ENCODE assay signal across 24 cellular contexts in the genomic region with DNA sequence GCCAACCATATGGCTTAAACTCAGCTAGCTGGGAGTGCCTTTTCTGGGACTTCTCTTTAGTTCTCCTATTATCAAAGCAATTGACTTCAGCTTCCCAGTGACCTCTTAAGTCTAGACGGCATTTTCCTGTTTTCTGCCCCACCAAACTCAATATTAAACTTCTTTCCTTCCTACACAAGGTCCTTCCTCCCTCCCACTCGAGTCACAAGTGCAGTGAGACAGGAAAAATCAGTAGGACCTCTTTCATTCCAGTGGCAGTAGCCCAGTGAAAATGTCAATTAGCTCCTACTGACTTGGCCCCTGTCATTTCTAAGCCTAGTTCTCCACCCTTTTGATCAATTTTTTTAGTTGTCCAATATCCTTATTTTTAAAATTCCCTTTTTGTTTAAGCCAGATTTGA. TPM values are rescaled to one million over a fixed set of nuclear protein-coding genes. Genes with fewer than 3 reads are reported as not detected.
DNase-seq lines count a peak whose midpoint lies in the region; ATAC-seq, FAIRE-seq and TF ChIP-seq lines count a peak whose summit lies in the region.
"Had no signal": no experiment of that assay in that cellular context is flagged by ENCODE, and none has a peak within 500 bp of the region (broad histone marks: within the 10 kb centered on the region; RNA-seq: fewer than 3 reads in every experiment).

No MANE protein-coding gene starts in this region.

- H3K4me3 ChIP-seq in GM12878 (no peak overlapping the region), K562 (no peak overlapping the region)
- H3K4me3 ChIP-seq: BLaER1 had no signal

- H2AFZ ChIP-seq in GM12878 (ENCODE audit: control insufficient read depth, low read depth, low read length) (no peak overlapping the region), K562 (ENCODE audit: low read depth, low read length) (no peak overlapping the region)

- TF ChIP-seq POLR2A in GM12878 (IDR thresholded peaks at IDR 0.05; ENCODE audit: low read depth, low read length) (no peak), K562 (conservative IDR thresholded peaks at IDR 0.05) (no peak)

- H3K79me2 ChIP-seq in GM12878 (ENCODE audit: control insufficient read depth, insufficient read depth, low read length) (no peaks in the 10 kb centered on the region), K562 (ENCODE audit: control insufficient read depth, insufficient read depth, low read length) (no peaks in the 10 kb centered on the region)

- no peaks in the 10 kb centered on the region for H3K9me1 ChIP-seq in K562 (ENCODE audit: control insufficient read depth, insufficient read depth, low read length)

- H3K27ac ChIP-seq in GM12878 (ENCODE audit: control insufficient read depth, insufficient read depth) (no peak overlapping the region), K562 (ENCODE audit: extremely low read depth, low read depth, low read length) (no peak overlapping the region)
- H3K27ac ChIP-seq: BLaER1 had no signal

- SMC1A ChIA-PET in GM12878 (lab: Charles Lee; ENCODE audit: uncharacterized antibody, unreplicated experiment): interaction anchor here (0.6 kb wide), 1 partner anchor 341 kb away, joined by 3 read pairs; no protein-coding TSS in a partner anchor

- H3K4me2 ChIP-seq in GM12878 (ENCODE audit: control insufficient read depth, insufficient read depth) (no peak overlapping the region), K562 (ENCODE audit: insufficient read depth, low read length) (no peak overlapping the region)
- H3K4me2 ChIP-seq: BLaER1 had no signal

- ATAC-seq in GM12878 (no peak), K562 (no peak), GM19324 (IDR thresholded peaks at IDR 0.05; ENCODE audit: low FRiP score, unreplicated experiment) (no peak)

- H3K36me3 ChIP-seq in GM12878 (ENCODE audit: control insufficient read depth in 2 of 2, insufficient read depth in 2 of 2, low read length in 1 of 2) (no peaks in the 10 kb centered on the region), K562 (ENCODE audit: control insufficient read depth, insufficient read depth, low read length) (no peaks in the 10 kb centered on the region)
- H3K36me3 ChIP-seq: BE2C, BLaER1 had no signal

- H3K4me1 ChIP-seq in GM12878 (ENCODE audit: control insufficient read depth, insufficient read depth, low read length) (no peaks in the 10 kb centered on the region), K562 (replicated peaks in 1 of 2; ENCODE audit: control insufficient read depth in 2 of 2, insufficient read depth in 2 of 2, low read length in 2 of 2) (no peaks in the 10 kb centered on the region)
- H3K4me1 ChIP-seq: BE2C, BLaER1, Caco-2 had no signal

- H4K20me1 ChIP-seq in GM12878 (ENCODE audit: control insufficient read depth, insufficient read depth) (no peaks in the 10 kb centered on the region), K562 (replicated peaks; ENCODE audit: control insufficient read depth, insufficient read depth, low read length) (no peaks in the 10 kb centered on the region)
- H4K20me1 ChIP-seq: BLaER1 had no signal

- POLR2A ChIA-PET in GM12878 (lab: Charles Lee): interaction anchor here (0.6 kb wide), 2 partner anchors 14 to 589 kb away, joined by 3 to 5 read pairs; no protein-coding TSS in a partner anchor
- POLR2A ChIA-PET in K562 (lab: Yijun Ruan, JAX): interaction anchor here (1.0 to 1.4 kb wide), 2 partner anchors 12 to 17 kb away, joined by 3 to 4 read pairs; no protein-coding TSS in a partner anchor

- BruUV-seq in GM12878 (replicated peaks; lab: Mats Ljungman, UMichigan) (no TSS peak), K562 (replicated peaks; lab: Mats Ljungman, UMichigan) (no TSS peak)

- intact Hi-C loops in GM12878 (cut with micrococcal nuclease; ENCODE audit: unreplicated experiment): no loop called here
- intact Hi-C loops in K562 (cut with micrococcal nuclease): no loop called here

- H3K9ac ChIP-seq in GM12878 (ENCODE audit: control insufficient read depth, insufficient read depth, low read length) (no peak overlapping the region), K562 (ENCODE audit: insufficient read depth in 1 of 2, low read depth in 2 of 2, low read length in 2 of 2) (no peak overlapping the region)
- H3K9ac ChIP-seq: BLaER1 had no signal

- WGBS in GM12878 (ENCODE audit: insufficient coverage, insufficient replicate concordance, low lambda C conversion rate, missing lambda C conversion rate): 0% methylated on average over 2 of the region's 2 CpGs
- WGBS in K562 (ENCODE audit: insufficient coverage, low coverage, missing lambda C conversion rate): 0% methylated on average over 2 of the region's 2 CpGs

- TF ChIP-seq RAD21 in GM12878 (IDR thresholded peaks at IDR 0.05; ENCODE audit: insufficient read depth, low read depth, low read length): no peak
- no peak for TF ChIP-seq RAD21 in K562 (CRISPR knock-in tag; conservative IDR thresholded peaks at IDR 0.05 in 1 of 2, IDR thresholded peaks at IDR 0.05 in 1 of 2)

- in situ Hi-C loops in GM12878 (cut with MboI) (no loop called here), K562 (cut with MboI) (no loop called here)

- CTCF ChIA-PET in GM12878 (lab: Yijun Ruan, JAX) (interaction anchor here (0.9 to 1.0 kb wide), 2 partner anchors 12 to 144 kb away, joined by 3 to 4 read pairs; no protein-coding TSS in a partner anchor), K562 (lab: Yijun Ruan, JAX; ENCODE audit: low intra/inter-chr PET ratio) (no interaction called here)

- RAD21 ChIA-PET in GM12878 (lab: Charles Lee; ENCODE audit: unreplicated experiment): no interaction called here

- TF ChIP-seq CTCF in GM12878 (IDR thresholded peaks at IDR 0.05 in 2 of 3, conservative IDR thresholded peaks at IDR 0.05 in 1 of 3; ENCODE audit: control insufficient read depth in 2 of 3, extremely low read depth in 1 of 3, insufficient read depth in 1 of 3, low read depth in 3 of 3, low read length in 3 of 3) (no peak), K562 (IDR thresholded peaks at IDR 0.05 in 2 of 3, conservative IDR thresholded peaks at IDR 0.05 in 1 of 3; ENCODE audit: insufficient read depth in 2 of 3, low read depth in 1 of 3, low read length in 3 of 3) (no peak), subcutaneous adipose tissue (IDR thresholded peaks at IDR 0.05; ENCODE audit: low read depth) (peak; percentile 57)

- FAIRE-seq in GM12878 (lab: Jason Lieb, UNC) (no peak), K562 (lab: Jason Lieb, UNC) (no peak)
- FAIRE-seq: A204.1, D721Med, G401.6, GM12892, GM18507 had no signal

- H3K27me3 ChIP-seq in GM12878 (replicated peaks in 1 of 2; ENCODE audit: control insufficient read depth in 2 of 2, insufficient read depth in 2 of 2, low read length in 1 of 2): 0 out of 4 replicates have a peak, but pooled peaks cover 0 to 2% of the 10 kb centered on the region in 2 experiments
- H3K27me3 ChIP-seq in K562 (ENCODE audit: control insufficient read depth in 2 of 2, insufficient read depth in 2 of 2, low read length in 2 of 2): peaks cover 0 to 6% of the 10 kb centered on the region in 2 experiments; a peak in 2 of 5 replicates
- H3K27me3 ChIP-seq: BE2C, BLaER1 had no signal

- no peak for TF ChIP-seq EP300 in GM12878 (IDR thresholded peaks at IDR 0.05; ENCODE audit: borderline replicate concordance in 1 of 2, control insufficient read depth in 1 of 2, low read depth in 2 of 2, low read length in 2 of 2)
- TF ChIP-seq EP300 in K562 (IDR thresholded peaks at IDR 0.05; ENCODE audit: low read length): no peak

- no peak for DNase-seq in GM12878 (ENCODE audit: low read depth, low spot score)
- no peak for DNase-seq in K562 (ENCODE audit: extremely low read depth in 1 of 4, low spot score in 3 of 4)
- no peak for DNase-seq in NCI-H1105 treated with DMSO at 0.1 percent for 48 hours (lab: John Stamatoyannopoulos, UW)
- DNase-seq: 8988T; ACHN; BE2C; C1 segment of cervical spinal cord; Caco-2; Calu3; CD4-positive, alpha-beta memory T cell; CD4-positive, CD25-positive, alpha-beta regulatory T cell; CD8-positive, alpha-beta memory T cell; DMS79 treated with DMSO at 0.1 percent for 48 hours; GF-D8 had no signal

- H3K9me3 ChIP-seq in GM12878 (replicated peaks; ENCODE audit: control insufficient read depth, insufficient read depth, low read length) (no peaks in the 10 kb centered on the region), K562 (replicated peaks; ENCODE audit: control insufficient read depth, insufficient read depth, low read depth, low read length) (no peaks in the 10 kb centered on the region)
- H3K9me3 ChIP-seq: BE2C, BLaER1, Caco-2 had no signal

RNA-seq across cellular contexts. Expression of gene NACA2, which starts 9.6 kb away (rescaled TPM):
- total RNA-seq in GM12878 (2013; cell fraction: nucleolus; rRNA removed): not detected in 2 replicates
- total RNA-seq in GM12878 (2014; rRNA removed) (not detected in 2 replicates), GM12878 (2014; rRNA removed; fragmentation: Illumina TruSeq; extraction: Trizol) (not detected in 2 replicates), GM12878 (2021) (not detected in 2 replicates), K562 (2014; rRNA removed) (0.23 TPM in 1 of 2 replicates, not detected in the other), K562 (2014; rRNA removed; fragmentation: Illumina TruSeq; extraction: Trizol) (not detected in 2 replicates), K562 (2015; rRNA removed; fragmentation: Illumina TruSeq; extraction: Trizol) (not detected in 2 replicates), K562 (2021) (not detected in 2 replicates), subcutaneous adipose tissue (not detected)
- polyA plus RNA-seq in GM12878 (2011; ENCODE audit: low read depth): not detected
- polyA plus RNA-seq in GM12878 (2011; rRNA removed) (0.68 and 0.94 TPM in 2 replicates), GM12878 (2014; fragmentation: Illumina TruSeq; extraction: Trizol) (0.16 TPM in 1 of 2 replicates, not detected in the other), GM12878 (2014; fragmentation: Nextera tagmentation; extraction: Ambion mirVana) (under 1 TPM; 0.27 to 0.29 TPM), GM12878 (2014; rRNA removed) (not detected in 2 replicates), GM12878 (2016; fragmentation: Nextera tagmentation; extraction: Ambion mirVana) (under 1 TPM; 0.43 to 0.51 TPM), K562 (2011; rRNA removed) (0.29 and 0.34 TPM in 2 replicates), K562 (2014; fragmentation: Illumina TruSeq; extraction: Trizol) (not detected in 2 replicates), K562 (2014; fragmentation: Nextera tagmentation; extraction: Ambion mirVana) (under 1 TPM; 0.13 to 0.23 TPM), K562 (2014; rRNA removed) (0.24 TPM in 1 of 2 replicates, not detected in the other)
- not detected in 2 replicates for polyA plus RNA-seq in GM12878 (2011; cell fraction: cytosol; rRNA removed)
- not detected in 2 replicates for polyA plus RNA-seq in GM12878 (2011; cell fraction: nucleus; rRNA removed)
- polyA plus RNA-seq in GM12878 (2012): 0.32 and 1.1 TPM in 2 replicates
- not detected in 2 replicates for polyA minus RNA-seq in GM12878 (2011; rRNA and poly(A)+ RNA removed)
- polyA minus RNA-seq in GM12878 (2011; cell fraction: cytosol; rRNA and poly(A)+ RNA removed): not detected in 2 replicates
- polyA minus RNA-seq in GM12878 (2011; cell fraction: nucleus; rRNA and poly(A)+ RNA removed): not detected in 2 replicates
- not detected in 2 replicates for total RNA-seq in K562 (2011; cell fraction: chromatin; rRNA removed; ENCODE audit: low replicate concordance)
- total RNA-seq in K562 (2011; cell fraction: nucleolus; rRNA removed): not detected in 2 replicates
- not detected in 2 replicates for total RNA-seq in K562 (2011; cell fraction: nucleoplasm; rRNA removed)
- not detected in 2 replicates for polyA plus RNA-seq in K562 (2011; cell fraction: cytosol; rRNA removed)
- not detected in 2 replicates for polyA plus RNA-seq in K562 (2011; cell fraction: nucleus; rRNA removed)
- polyA plus RNA-seq in K562 (2012): 0.28 and 0.35 TPM in 2 replicates
- 0.28 and 1.1 TPM in 2 replicates for polyA minus RNA-seq in K562 (2011; rRNA and poly(A)+ RNA removed)
- polyA minus RNA-seq in K562 (2011; cell fraction: cytosol; rRNA and poly(A)+ RNA removed): not detected in 2 replicates
- polyA minus RNA-seq in K562 (2011; cell fraction: nucleus; rRNA and poly(A)+ RNA removed): not detected in 2 replicates
- total RNA-seq: A673; Caco-2; Calu3; CD4-positive, alpha-beta memory T cell; CD4-positive, CD25-positive, alpha-beta regulatory T cell; CD8-positive, alpha-beta memory T cell had no signal
- polyA plus RNA-seq: CD14-positive monocyte; CD4-positive, alpha-beta memory T cell; CD4-positive, CD25-positive, alpha-beta regulatory T cell; CD8-positive, alpha-beta memory T cell had no signal

Comparison
In these comparisons a context has a peak if more than half of its experiments do, and no peak if none do; other contexts are left out.
1. Of the 99 proteins assayed by ChIP-seq in both K562 and GM12878: peak only in K562: none; only in GM12878: NFXL1; in both: none; in neither: 97; mixed calls (peak in some experiments, not most) for 1.